ENCODE assay signal across 1 cellular context in the genomic region with DNA sequence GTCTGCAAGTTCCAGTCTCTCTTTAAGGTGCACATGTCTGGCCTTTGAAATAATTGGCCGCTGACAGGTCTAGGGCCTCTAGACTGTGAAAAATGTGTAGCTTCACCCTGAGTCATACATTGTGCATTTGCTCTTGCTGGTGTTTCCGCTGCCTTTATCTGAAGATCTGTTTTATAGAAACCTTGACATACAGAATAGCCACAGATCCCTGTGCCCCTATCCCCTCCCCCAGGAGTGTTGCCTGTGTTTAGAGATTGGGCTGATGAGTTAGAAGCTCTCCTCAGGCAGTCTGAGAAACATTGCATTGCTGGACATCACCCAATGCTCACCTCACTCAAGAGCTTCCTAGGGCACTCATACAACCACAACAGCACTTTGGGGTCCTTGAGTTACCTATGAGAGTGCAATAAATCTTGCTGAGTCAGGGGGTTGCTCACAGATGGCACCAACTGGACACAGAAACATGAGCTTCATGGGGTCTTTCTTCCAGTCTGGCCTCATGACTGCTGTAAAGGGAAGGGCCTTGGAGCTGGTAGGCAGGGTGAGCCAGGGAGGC.
TF ChIP-seq lines count a peak whose summit lies in the region.

No MANE protein-coding gene starts in this region.

TF ChIP-seq in K562, 482 proteins besides CTCF, POLR2A, EP300 and RAD21 (continued from another document and continues in another):
- TF ChIP-seq, protein P1, sequence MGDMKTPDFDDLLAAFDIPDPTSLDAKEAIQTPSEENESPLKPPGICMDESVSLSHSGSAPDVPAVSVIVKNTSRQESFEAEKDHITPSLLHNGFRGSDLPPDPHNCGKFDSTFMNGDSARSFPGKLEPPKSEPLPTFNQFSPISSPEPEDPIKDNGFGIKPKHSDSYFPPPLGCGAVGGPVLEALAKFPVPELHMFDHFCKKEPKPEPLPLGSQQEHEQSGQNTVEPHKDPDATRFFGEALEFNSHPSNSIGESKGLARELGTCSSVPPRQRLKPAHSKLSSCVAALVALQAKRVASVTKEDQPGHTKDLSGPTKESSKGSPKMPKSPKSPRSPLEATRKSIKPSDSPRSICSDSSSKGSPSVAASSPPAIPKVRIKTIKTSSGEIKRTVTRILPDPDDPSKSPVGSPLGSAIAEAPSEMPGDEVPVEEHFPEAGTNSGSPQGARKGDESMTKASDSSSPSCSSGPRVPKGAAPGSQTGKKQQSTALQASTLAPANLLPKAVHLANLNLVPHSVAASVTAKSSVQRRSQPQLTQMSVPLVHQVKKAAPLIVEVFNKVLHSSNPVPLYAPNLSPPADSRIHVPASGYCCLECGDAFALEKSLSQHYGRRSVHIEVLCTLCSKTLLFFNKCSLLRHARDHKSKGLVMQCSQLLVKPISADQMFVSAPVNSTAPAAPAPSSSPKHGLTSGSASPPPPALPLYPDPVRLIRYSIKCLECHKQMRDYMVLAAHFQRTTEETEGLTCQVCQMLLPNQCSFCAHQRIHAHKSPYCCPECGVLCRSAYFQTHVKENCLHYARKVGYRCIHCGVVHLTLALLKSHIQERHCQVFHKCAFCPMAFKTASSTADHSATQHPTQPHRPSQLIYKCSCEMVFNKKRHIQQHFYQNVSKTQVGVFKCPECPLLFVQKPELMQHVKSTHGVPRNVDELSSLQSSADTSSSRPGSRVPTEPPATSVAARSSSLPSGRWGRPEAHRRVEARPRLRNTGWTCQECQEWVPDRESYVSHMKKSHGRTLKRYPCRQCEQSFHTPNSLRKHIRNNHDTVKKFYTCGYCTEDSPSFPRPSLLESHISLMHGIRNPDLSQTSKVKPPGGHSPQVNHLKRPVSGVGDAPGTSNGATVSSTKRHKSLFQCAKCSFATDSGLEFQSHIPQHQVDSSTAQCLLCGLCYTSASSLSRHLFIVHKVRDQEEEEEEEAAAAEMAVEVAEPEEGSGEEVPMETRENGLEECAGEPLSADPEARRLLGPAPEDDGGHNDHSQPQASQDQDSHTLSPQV (IDR thresholded peaks at IDR 0.05) = peak; percentile 49
- TF ChIP-seq POLR2B (IDR thresholded peaks at IDR 0.05; ENCODE audit: low read depth, partially characterized antibody) (no peak), PKNOX1 (IDR thresholded peaks at IDR 0.05) (peak; percentile 80), ZFPM2 (CRISPR knock-in tag; IDR thresholded peaks at IDR 0.05) (no peak), GABPB2 (CRISPR knock-in tag; conservative IDR thresholded peaks at IDR 0.05) (no peak), NCOA2 (IDR thresholded peaks at IDR 0.05; ENCODE audit: partially characterized antibody in 2 of 2) (peak in 1 of 2 experiments; percentile 91), ZSCAN29 (IDR thresholded peaks at IDR 0.05) (no peak), BCLAF1 (IDR thresholded peaks at IDR 0.05; ENCODE audit: borderline replicate concordance in 1 of 2, control insufficient read depth in 1 of 2, low read depth in 2 of 2, low read length in 1 of 2) (0 out of 4 replicates have a peak, but pooled peaks of 1 of the 2 experiments have one; percentile 25), ZNF316 (IDR thresholded peaks at IDR 0.05) (peak; percentile 97), DPF2 (IDR thresholded peaks at IDR 0.05) (peak; percentile 89), MEIS2 (IDR thresholded peaks at IDR 0.05; ENCODE audit: partially characterized antibody) (peak; percentile 90), IFI16 (CRISPR knock-in tag; IDR thresholded peaks at IDR 0.05) (no peak), SMAD4 (CRISPR knock-in tag; conservative IDR thresholded peaks at IDR 0.05) (peak; percentile 90), ILK (tag; IDR thresholded peaks at IDR 0.05; ENCODE audit: borderline replicate concordance, low read depth) (no peak), SMAD3 (CRISPR knock-in tag; conservative IDR thresholded peaks at IDR 0.05) (0 out of 2 replicates have a peak, but pooled peaks have one; percentile 10), CBX5 (IDR thresholded peaks at IDR 0.05; ENCODE audit: borderline replicate concordance, low read depth) (peak; percentile 53; the same call in 1 of the 2 replicates), NEUROD1 (IDR thresholded peaks at IDR 0.05; ENCODE audit: borderline replicate concordance, low read depth, low read length, partially characterized antibody) (peak; percentile 71), RFX7 (CRISPR knock-in tag; IDR thresholded peaks at IDR 0.05) (no peak), SRSF3 (IDR thresholded peaks at IDR 0.05; ENCODE audit: insufficient read depth, low read length) (no peak), MAFK (IDR thresholded peaks at IDR 0.05; ENCODE audit: low read length) (peak; percentile 87), ATF1 (CRISPR knock-in tag; IDR thresholded peaks at IDR 0.05) (no peak), ATF1 (tag; IDR thresholded peaks at IDR 0.05) (0 out of 2 replicates have a peak, but pooled peaks have one; percentile 8), MAFG (tag; conservative IDR thresholded peaks at IDR 0.05) (peak; percentile 89), ZSCAN32 (CRISPR knock-in tag; IDR thresholded peaks at IDR 0.05) (no peak), KLF1 (tag; IDR thresholded peaks at IDR 0.05) (no peak), MAFF (IDR thresholded peaks at IDR 0.05; ENCODE audit: low read length) (peak; percentile 85), E2F6 (IDR thresholded peaks at IDR 0.05; ENCODE audit: borderline replicate concordance in 1 of 2, extremely low read depth in 1 of 2, insufficient read depth in 1 of 2, insufficient read length in 1 of 2, low read depth in 1 of 2, low read length in 1 of 2, poor library complexity in 1 of 2, severe bottlenecking in 1 of 2) (no peak), SMARCA4 (IDR thresholded peaks at IDR 0.05) (peak; percentile 70), RERE (CRISPR knock-in tag; IDR thresholded peaks at IDR 0.05; ENCODE audit: borderline replicate concordance) (no peak), SPI1 (IDR thresholded peaks at IDR 0.05; ENCODE audit: borderline replicate concordance, low read depth, low read length) (no peak), PHB2 (IDR thresholded peaks at IDR 0.05; ENCODE audit: low read depth) (no peak), L3MBTL2 (IDR thresholded peaks at IDR 0.05) (peak; percentile 60; the same call in 1 of the 2 replicates), MYC (IDR thresholded peaks at IDR 0.05; ENCODE audit: low read depth, low read length) (peak; percentile 71), MYC (CRISPR knock-in tag; IDR thresholded peaks at IDR 0.05; ENCODE audit: borderline replicate concordance, low read depth) (no peak), TRIM24 (IDR thresholded peaks at IDR 0.05) (peak; percentile 50 to 61; a peak in 2 of 4 replicates), SMARCE1 (IDR thresholded peaks at IDR 0.05) (peak; percentile 67; the same call in 1 of the 2 replicates), RHOXF2B (CRISPR knock-in tag; conservative IDR thresholded peaks at IDR 0.05) (no peak), CBFB (CRISPR knock-in tag; IDR thresholded peaks at IDR 0.05) (no peak), ZEB2 (IDR thresholded peaks at IDR 0.05) (0 out of 2 replicates have a peak, but pooled peaks have one; percentile 38), NBN (IDR thresholded peaks at IDR 0.05; ENCODE audit: low read depth) (peak; percentile 24; the same call in 1 of the 2 replicates)
- TF ChIP-seq, protein P2, sequence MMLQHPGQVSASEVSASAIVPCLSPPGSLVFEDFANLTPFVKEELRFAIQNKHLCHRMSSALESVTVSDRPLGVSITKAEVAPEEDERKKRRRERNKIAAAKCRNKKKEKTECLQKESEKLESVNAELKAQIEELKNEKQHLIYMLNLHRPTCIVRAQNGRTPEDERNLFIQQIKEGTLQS (IDR thresholded peaks at IDR 0.05) = peak; percentile 65
- TF ChIP-seq, protein P2 (CRISPR knock-in tag; conservative IDR thresholded peaks at IDR 0.05) = no peak; the same call in 1 of the 2 replicates
